Comparison of ENCODE assay signal across 8 cellular contexts in the genomic region with DNA sequence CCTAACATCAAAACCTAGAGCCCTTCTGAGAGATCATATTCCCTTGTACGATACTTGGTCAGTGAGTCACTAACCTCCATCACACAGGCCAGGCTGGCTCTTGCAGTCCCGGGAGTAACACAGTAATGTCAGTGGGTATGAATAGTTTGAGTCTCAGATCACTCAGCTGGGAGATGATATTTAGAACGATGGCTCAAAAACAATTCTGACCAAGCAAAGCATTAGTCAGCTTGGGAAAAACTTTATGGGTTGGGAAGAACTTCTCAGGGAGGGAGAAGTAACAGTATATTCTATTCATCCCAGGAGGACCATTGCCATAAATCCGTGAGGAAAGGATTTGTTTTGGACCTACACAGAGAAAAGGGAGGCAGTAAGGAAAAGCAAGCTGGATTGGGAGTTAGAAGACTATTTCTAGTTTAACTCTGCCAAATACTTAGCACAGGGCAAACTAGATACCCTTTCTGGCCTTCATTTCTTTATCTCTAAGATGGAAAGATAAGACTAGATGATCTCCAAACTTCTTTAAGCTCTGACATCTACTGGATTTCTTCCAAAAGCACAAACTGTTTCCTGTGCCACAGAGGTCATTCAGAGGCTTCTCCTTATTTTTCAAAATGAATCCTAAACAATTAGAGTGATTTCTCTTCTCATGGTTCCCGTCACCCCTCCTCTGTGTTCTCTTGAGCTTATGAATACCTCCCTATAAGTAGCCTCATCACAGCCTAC.
A peak's percentile ranks its signal among the peaks of the same experiment; 100 is the strongest.
DNase-seq lines count a peak whose midpoint lies in the region; ATAC-seq, FAIRE-seq and TF ChIP-seq lines count a peak whose summit lies in the region.

No MANE protein-coding gene starts in this region.

- intact Hi-C loops in naive thymus-derived CD4-positive, alpha-beta T cell (cut with micrococcal nuclease) = no loop called here

- H3K27me3 Mint-ChIP-seq in chondrocyte (ENCODE audit: low read depth) = no peaks in the 10 kb centered on the region
- H3K27me3 Mint-ChIP-seq in naive thymus-derived CD4-positive, alpha-beta T cell = peaks cover 0 to 4% (median 0%) of the 10 kb centered on the region in 5 donors

- peak; percentile 58 for ATAC-seq in naive thymus-derived CD4-positive, alpha-beta T cell
- no peak for ATAC-seq in GM18505 (IDR thresholded peaks at IDR 0.05; ENCODE audit: unreplicated experiment)

- H3K27me3 ChIP-seq in BJ (ENCODE audit: control insufficient read depth, insufficient read depth, low read length) = no peaks in the 10 kb centered on the region
- H3K27me3 ChIP-seq in naive thymus-derived CD4-positive, alpha-beta T cell (ENCODE audit: control insufficient read depth in 2 of 2, insufficient read depth in 2 of 2, low read length in 2 of 2) = no peaks in the 10 kb centered on the region

- FAIRE-seq in GM12891 (lab: Jason Lieb, UNC) (no peak), GM19239 (lab: Jason Lieb, UNC) (no peak)

- DNase-seq in BJ (ENCODE audit: low read depth) = peak; percentile 98
- peak; percentile 99 for DNase-seq in LHCN-M2 (ENCODE audit: low read depth)
- DNase-seq in chondrocyte (ENCODE audit: low spot score) = no peak
- DNase-seq in naive thymus-derived CD4-positive, alpha-beta T cell = no peak
- DNase-seq in GM12891 (ENCODE audit: insufficient read length, low spot score) = no peak
- no peak for DNase-seq in NCI-H774 (lab: John Stamatoyannopoulos, UW)
- no peak for DNase-seq in GM19239 (ENCODE audit: insufficient read length, low spot score)

- TF ChIP-seq POLR2A in GM12891 (IDR thresholded peaks at IDR 0.05; ENCODE audit: low read depth, low read length) (no peak), GM18505 (IDR thresholded peaks at IDR 0.05; ENCODE audit: borderline replicate concordance, extremely low read depth, insufficient read depth, insufficient read length) (no peak)

- no peaks in the 10 kb centered on the region for H3K36me3 ChIP-seq in BJ (ENCODE audit: control insufficient read depth, insufficient read depth, low read length)
- no peaks in the 10 kb centered on the region for H3K36me3 ChIP-seq in naive thymus-derived CD4-positive, alpha-beta T cell (ENCODE audit: control insufficient read depth in 2 of 3, insufficient read depth in 3 of 3, low read length in 3 of 3)

- CTCF ChIA-PET in BJ (lab: Yijun Ruan, JAX) = interaction anchor here (0.7 to 1.3 kb wide), 4 partner anchors 11 to 69 kb away, joined by 3 to 7 read pairs (median 4); no protein-coding TSS in a partner anchor
- CTCF ChIA-PET in naive thymus-derived CD4-positive, alpha-beta T cell (lab: Charles Lee) = no interaction called here

- no peaks in the 10 kb centered on the region for H3K4me1 ChIP-seq in naive thymus-derived CD4-positive, alpha-beta T cell (ENCODE audit: control insufficient read depth in 2 of 2, insufficient read depth in 2 of 2, low read length in 2 of 2)

- peak overlapping the region; percentile 10 for H3K4me3 Mint-ChIP-seq in chondrocyte (ENCODE audit: unreplicated experiment)
- no peak overlapping the region for H3K4me3 Mint-ChIP-seq in naive thymus-derived CD4-positive, alpha-beta T cell

- peaks cover 42% of the 10 kb centered on the region for H3K4me1 Mint-ChIP-seq in chondrocyte (ENCODE audit: low read depth)
- peaks cover 0 to 7% (median 0%) of the 10 kb centered on the region in 7 donors for H3K4me1 Mint-ChIP-seq in naive thymus-derived CD4-positive, alpha-beta T cell

- POLR2A ChIA-PET in BJ (lab: Charles Lee) = no interaction called here
- POLR2A ChIA-PET in naive thymus-derived CD4-positive, alpha-beta T cell (lab: Charles Lee) = no interaction called here

- no peaks in the 10 kb centered on the region for H3K9me3 ChIP-seq in naive thymus-derived CD4-positive, alpha-beta T cell (ENCODE audit: control insufficient read depth in 2 of 3, low read length in 3 of 3)

- TF ChIP-seq CTCF in BJ (IDR thresholded peaks at IDR 0.05; ENCODE audit: insufficient read depth, low read depth, low read length) = no peak
- no peak for TF ChIP-seq CTCF in chondrocyte (IDR thresholded peaks at IDR 0.05)

- no peak overlapping the region for H3K27ac ChIP-seq in naive thymus-derived CD4-positive, alpha-beta T cell (ENCODE audit: low read depth, low read length)

- peak overlapping the region; percentile 96 for H3K27ac Mint-ChIP-seq in chondrocyte (ENCODE audit: unreplicated experiment)
- H3K27ac Mint-ChIP-seq in naive thymus-derived CD4-positive, alpha-beta T cell = peak overlapping the region in 1 of 9 donors; percentile 47

- no peaks in the 10 kb centered on the region for H3K9me3 Mint-ChIP-seq in chondrocyte (ENCODE audit: low read depth)
- H3K9me3 Mint-ChIP-seq in naive thymus-derived CD4-positive, alpha-beta T cell = peaks cover 0 to 3% (median 0%) of the 10 kb centered on the region in 11 donors

- H3K36me3 Mint-ChIP-seq in chondrocyte (ENCODE audit: low read depth) = no peaks in the 10 kb centered on the region
- no peaks in the 10 kb centered on the region for H3K36me3 Mint-ChIP-seq in naive thymus-derived CD4-positive, alpha-beta T cell

- no peak overlapping the region; the same call in 1 of the 2 replicates for H3K4me3 ChIP-seq in BJ (ENCODE audit: low read depth, low read length)
- H3K4me3 ChIP-seq in naive thymus-derived CD4-positive, alpha-beta T cell (ENCODE audit: low read length) = no peak overlapping the region

TF ChIP-seq in GM12891, 5 proteins besides CTCF, POLR2A, EP300 and RAD21:
- no peak for TF ChIP-seq TAF1 (IDR thresholded peaks at IDR 0.05; ENCODE audit: low read depth, low read length)
- no peak for TF ChIP-seq POU2F2 (IDR thresholded peaks at IDR 0.05; ENCODE audit: low read depth, low read length)
TF ChIP-seq in GM12891: peak in this region for 0.

Comparison
In these comparisons a context has a peak if more than half of its experiments do, and no peak if none do; other contexts are left out.
1. DNase-seq: peak in BJ (single experiment) and LHCN-M2 (single experiment); none in chondrocyte (single experiment), naive thymus-derived CD4-positive, alpha-beta T cell (0 of 9), GM12891 (single experiment), NCI-H774 (single experiment) and GM19239 (single experiment).